Comparison of ENCODE assay signal across 7 cellular contexts in the genomic region with DNA sequence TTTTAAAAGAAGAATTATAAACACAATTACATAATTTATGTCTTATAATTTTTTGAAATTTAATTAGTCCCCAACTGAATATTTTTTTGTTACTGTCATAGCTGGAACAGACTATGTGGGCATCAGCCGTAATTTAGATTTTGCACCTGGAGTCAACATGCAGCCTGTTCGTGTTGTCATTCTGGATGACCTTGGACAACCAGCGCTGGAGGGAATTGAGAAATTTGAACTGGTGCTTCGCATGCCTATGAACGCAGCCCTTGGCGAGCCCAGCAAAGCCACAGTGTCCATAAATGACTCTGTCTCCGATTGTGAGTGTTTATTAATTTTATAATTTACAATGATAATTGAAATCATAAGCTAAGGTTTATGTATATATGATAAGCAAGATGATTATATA.
"Had no signal": no experiment of that assay in that cellular context is flagged by ENCODE, and none has a peak within 500 bp of the region (broad histone marks: within the 10 kb centered on the region; RNA-seq: fewer than 3 reads in every experiment).

No MANE protein-coding gene starts in this region.

- H3K4me3 Mint-ChIP-seq: GM23338, H9, IgD-negative memory B cell had no signal

- H3K9me3 Mint-ChIP-seq: GM23338, H9, IgD-negative memory B cell had no signal

- H3K4me1 Mint-ChIP-seq: IgD-negative memory B cell had no signal

- H2AFZ ChIP-seq: GM23338 had no signal

- FAIRE-seq: H1, H54, HTR-8/SVneo had no signal

- H3K27ac Mint-ChIP-seq: GM23338, H9, IgD-negative memory B cell had no signal

- H3K4me2 ChIP-seq: GM23338 had no signal

- H3K4me3 ChIP-seq: GM23338 had no signal

- DNase-seq: H9, HCEC 1CT had no signal

- ATAC-seq: GM23338 had no signal
